Comparison of ENCODE assay signal across 9 cellular contexts in the genomic region with DNA sequence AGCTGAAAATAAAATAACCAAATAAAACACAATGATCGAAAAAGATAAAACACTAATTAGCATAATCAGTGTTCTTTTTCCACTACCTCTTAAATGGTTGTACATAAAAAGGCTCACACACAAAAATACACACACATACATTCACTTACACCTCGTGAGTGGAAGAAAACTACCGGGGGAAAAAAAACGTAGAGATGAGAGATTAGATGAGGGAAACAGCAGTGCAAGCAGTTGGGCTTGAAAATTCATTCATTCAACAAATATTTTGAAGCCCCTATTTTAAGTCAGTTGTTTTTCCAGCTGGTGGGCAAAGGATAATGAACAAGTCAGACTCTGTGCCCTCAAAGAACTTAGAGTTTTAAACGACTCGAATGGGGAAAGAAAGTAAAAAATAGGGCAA. TPM values are rescaled to one million over a fixed set of nuclear protein-coding genes. Genes with fewer than 3 reads are reported as not detected.
DNase-seq lines count a peak whose midpoint lies in the region; ATAC-seq and TF ChIP-seq lines count a peak whose summit lies in the region.
"Had no signal": no experiment of that assay in that cellular context is flagged by ENCODE, and none has a peak within 500 bp of the region (broad histone marks: within the 10 kb centered on the region; RNA-seq: fewer than 3 reads in every experiment).

No MANE protein-coding gene starts in this region.

- no peak for TF ChIP-seq POLR2A in stomach (IDR thresholded peaks at IDR 0.05)

- TF ChIP-seq CTCF in HEK293 (tag by site-specific recombination; IDR thresholded peaks at IDR 0.05) = no peak
- TF ChIP-seq CTCF in stomach (IDR thresholded peaks at IDR 0.05) = no peak

- H3K9ac ChIP-seq in SK-N-MC (ENCODE audit: insufficient read length) = peak overlapping the region; percentile 98
- H3K9ac ChIP-seq in iPS-15b (ENCODE audit: low read depth, low read length) = no peak overlapping the region

- DNase-seq in SK-N-MC (ENCODE audit: low read depth, low spot score) (no peak), stomach (no peak), hippocampal formation (lab: John Stamatoyannopoulos, UW) (no peak)
- DNase-seq: Right ventricle myocardium superior had no signal

- peaks cover 2% of the 10 kb centered on the region; the same call in 1 of the 2 replicates for H3K4me1 ChIP-seq in HEK293 (ENCODE audit: control insufficient read depth, insufficient read depth, low read length)
- no peaks in the 10 kb centered on the region for H3K4me1 ChIP-seq in iPS-15b (ENCODE audit: control insufficient read depth, insufficient read depth, low read length)
- peaks cover 26 to 54% (median 41%) of the 10 kb centered on the region in 4 donors for H3K4me1 ChIP-seq in stomach

- intact Hi-C loops in stomach (cut with DNase I; ENCODE audit: low total_unique reads) = no loop called here

- POLR2A ChIA-PET in HEK293 (lab: Yijun Ruan, JAX) = interaction anchor here (1.0 kb wide), 1 partner anchor 12 kb away, joined by 3 read pairs; no protein-coding TSS in a partner anchor

- H3K4me3 ChIP-seq in HEK293 (ENCODE audit: low read depth, low read length) (peak overlapping the region; percentile 77), SK-N-MC (peak overlapping the region; percentile 96), iPS-15b (ENCODE audit: low read depth, low read length) (peak overlapping the region; percentile 97), stomach (peak overlapping the region; percentile 82 to 88 (median 86))

- no peak for TF ChIP-seq EP300 in stomach (IDR thresholded peaks at IDR 0.05)

- no peaks in the 10 kb centered on the region for H3K27me3 ChIP-seq in iPS-15b (ENCODE audit: control insufficient read depth, insufficient read depth, low read length)
- no peaks in the 10 kb centered on the region for H3K27me3 ChIP-seq in stomach

- H3K27ac ChIP-seq in HEK293 (ENCODE audit: extremely low read depth, low read depth, low read length) (no peak overlapping the region), SK-N-MC (peak overlapping the region; percentile 96; the same call in 1 of the 2 replicates), stomach (peak overlapping the region in 4 of 5 donors; percentile 94 to 97 (median 96))

- ATAC-seq in GM21576 (IDR thresholded peaks at IDR 0.05; ENCODE audit: unreplicated experiment) (no peak), HG03520 (IDR thresholded peaks at IDR 0.05; ENCODE audit: unreplicated experiment) (no peak), GM21515 (IDR thresholded peaks at IDR 0.05; ENCODE audit: unreplicated experiment) (no peak)

- no peaks in the 10 kb centered on the region for H3K9me3 ChIP-seq in HEK293 (ENCODE audit: control insufficient read depth, insufficient read depth, low read depth, low read length)
- H3K9me3 ChIP-seq in SK-N-MC (ENCODE audit: low read depth, low read length) = no peaks in the 10 kb centered on the region
- no peaks in the 10 kb centered on the region for H3K9me3 ChIP-seq in iPS-15b (ENCODE audit: control insufficient read depth, insufficient read depth, low read length)
- no peaks in the 10 kb centered on the region for H3K9me3 ChIP-seq in stomach

- CTCF ChIA-PET in HEK293 (lab: Yijun Ruan, JAX) = interaction anchor here (1.1 kb wide), 1 partner anchor 49 kb away, joined by 4 read pairs; no protein-coding TSS in a partner anchor

- H3K36me3 ChIP-seq in HEK293 (ENCODE audit: control insufficient read depth in 2 of 2, insufficient read depth in 1 of 2, low read length in 2 of 2) (no peaks in the 10 kb centered on the region), SK-N-MC (ENCODE audit: insufficient read depth, low read length) (no peaks in the 10 kb centered on the region), iPS-15b (ENCODE audit: control insufficient read depth, insufficient read depth, low read length) (no peaks in the 10 kb centered on the region), stomach (no peaks in the 10 kb centered on the region)

- 21 to 30% (median 28%) methylated on average over 6 of the region's 6 CpGs for WGBS in stomach, 5 donors

TF ChIP-seq in HEK293, 187 proteins besides CTCF, POLR2A, EP300 and RAD21:
- TF ChIP-seq, protein P1, sequence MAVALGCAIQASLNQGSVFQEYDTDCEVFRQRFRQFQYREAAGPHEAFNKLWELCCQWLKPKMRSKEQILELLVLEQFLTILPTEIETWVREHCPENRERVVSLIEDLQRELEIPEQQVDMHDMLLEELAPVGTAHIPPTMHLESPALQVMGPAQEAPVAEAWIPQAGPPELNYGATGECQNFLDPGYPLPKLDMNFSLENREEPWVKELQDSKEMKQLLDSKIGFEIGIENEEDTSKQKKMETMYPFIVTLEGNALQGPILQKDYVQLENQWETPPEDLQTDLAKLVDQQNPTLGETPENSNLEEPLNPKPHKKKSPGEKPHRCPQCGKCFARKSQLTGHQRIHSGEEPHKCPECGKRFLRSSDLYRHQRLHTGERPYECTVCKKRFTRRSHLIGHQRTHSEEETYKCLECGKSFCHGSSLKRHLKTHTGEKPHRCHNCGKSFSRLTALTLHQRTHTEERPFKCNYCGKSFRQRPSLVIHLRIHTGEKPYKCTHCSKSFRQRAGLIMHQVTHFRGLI (tag by site-specific recombination; IDR thresholded peaks at IDR 0.05) = peak; percentile 62; the same call in 1 of the 2 replicates
- TF ChIP-seq PRDM1 (tag by site-specific recombination; IDR thresholded peaks at IDR 0.05) = 0 out of 2 replicates have a peak, but pooled peaks have one; percentile 19
- no peak for TF ChIP-seq ZNF473 (tag by site-specific recombination; IDR thresholded peaks at IDR 0.05)
- no peak for TF ChIP-seq ZNF16 (tag by site-specific recombination; IDR thresholded peaks at IDR 0.05; ENCODE audit: low read depth)

RNA-seq across cellular contexts. Expression of a gene that starts 1.0 kb away (rescaled TPM):
- 100 to 1,000 TPM in 1 of 5 donors, 10 to 100 TPM in 4; 26.5 to 140 (median 67.0) TPM for total RNA-seq in stomach
- 1 to 10 TPM; 3.2 to 8.6 (median 4.5) TPM for polyA plus RNA-seq in stomach

RNA-seq across cellular contexts. Expression of a gene that starts 1.4 kb away (rescaled TPM):
- total RNA-seq in stomach = 100 to 1,000 TPM in 1 of 5 donors, 10 to 100 TPM in 4; 13.9 to 437 (median 24.5) TPM
- 10 to 100 TPM; 19.7 to 30.2 (median 29.9) TPM for polyA plus RNA-seq in stomach

RNA-seq across cellular contexts. Expression of a gene that starts 53.6 kb away (rescaled TPM):
- not detected for total RNA-seq in stomach
- polyA plus RNA-seq in stomach = not detected
- total RNA-seq: Right ventricle myocardium superior had no signal
